In genomic region chr4:168888715-168889215, GRCh38 we compare ENCODE assay signal across 16 cellular contexts.
"Had no signal": no experiment of that assay in that cellular context is flagged by ENCODE, and none has a peak within 500 bp of the region (broad histone marks: within the 10 kb centered on the region; RNA-seq: fewer than 3 reads in every experiment).

No MANE protein-coding gene starts in this region.

- H3K4me3 ChIP-seq: neural progenitor cell, skin epidermis, transverse colon had no signal

- H3K79me2 ChIP-seq: parathyroid adenoma had no signal

- FAIRE-seq: islet of Langerhans had no signal

- H2AFZ ChIP-seq: neural progenitor cell, parathyroid adenoma had no signal

- DNase-seq: activated CD4-positive, alpha-beta T cell treated with anti-CD3 and anti-CD28 coated beads, Interleukin-2, amount 10 ng/mL, durations not matched to agents 7 days and 5 days; activated naive CD8-positive, alpha-beta T cell treated with anti-CD3 and anti-CD28 coated beads for 36 hours; dermis blood vessel endothelial cell; endodermal cell; mesenchymal stem cell; SK-N-SH; stimulated activated CD4-positive, alpha-beta T cell treated with anti-CD3 and anti-CD28 coated beads, Interleukin-4, amount 100 ng/mL, for 24 hours; stimulated activated naive CD4-positive, alpha-beta T cell; substantia nigra; T-cell; T-helper 9 cell; transverse colon had no signal

- H3K27ac ChIP-seq: neural progenitor cell, parathyroid adenoma, skin epidermis had no signal

- H3K9ac ChIP-seq: neural progenitor cell, parathyroid adenoma, SK-N-SH had no signal

- ATAC-seq: T-cell had no signal

- H3K4me2 ChIP-seq: neural progenitor cell, SK-N-SH had no signal

- H3K27me3 ChIP-seq: neural progenitor cell, transverse colon had no signal

- H3K4me1 ChIP-seq: neural progenitor cell had no signal

- H3K9me3 ChIP-seq: SK-N-SH, transverse colon had no signal
